9 cellular contexts compared by ENCODE assay signal in the genomic region with DNA sequence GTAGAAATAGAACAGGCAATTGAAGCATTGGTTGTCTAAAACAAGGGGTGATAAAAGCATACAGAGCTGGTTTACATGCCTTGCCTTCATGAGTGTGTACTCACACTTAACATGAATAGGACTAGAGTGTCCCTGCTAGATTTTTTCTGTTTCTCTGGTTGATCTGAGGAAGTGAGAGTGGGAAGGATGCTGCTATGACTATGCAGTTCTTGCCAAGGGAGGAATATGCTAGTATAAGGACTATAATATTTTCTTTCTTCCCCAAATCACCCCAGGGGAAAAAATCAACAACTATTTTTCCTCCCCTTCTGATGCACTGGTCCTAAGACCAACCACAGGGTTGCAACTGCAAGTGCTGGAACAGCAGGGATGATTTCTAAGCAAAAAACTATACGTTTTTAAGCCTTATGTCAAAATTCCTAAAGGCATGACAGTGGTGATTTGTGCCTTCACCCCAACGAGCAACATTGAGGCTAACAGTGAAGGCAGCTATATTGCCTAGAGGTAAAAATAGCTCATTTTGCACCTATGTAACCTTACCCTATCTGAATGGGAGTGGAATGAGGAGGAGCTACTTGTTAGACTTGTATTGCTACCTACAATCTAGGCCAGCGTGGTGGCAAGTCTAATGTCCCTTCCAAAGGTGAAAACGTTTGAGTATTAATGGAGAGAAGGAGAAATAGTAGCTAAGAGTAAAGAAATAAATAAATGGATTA. TPM values are rescaled to one million over a fixed set of nuclear protein-coding genes. Genes with fewer than 3 reads are reported as not detected.
DNase-seq lines count a peak whose midpoint lies in the region; ATAC-seq and TF ChIP-seq lines count a peak whose summit lies in the region.
"Had no signal": no experiment of that assay in that cellular context is flagged by ENCODE, and none has a peak within 500 bp of the region (broad histone marks: within the 10 kb centered on the region; RNA-seq: fewer than 3 reads in every experiment).

No MANE protein-coding gene starts in this region.

- no peaks in the 10 kb centered on the region for H3K36me3 ChIP-seq in SK-N-MC (ENCODE audit: insufficient read depth, low read length)
- no peaks in the 10 kb centered on the region for H3K36me3 ChIP-seq in BE2C

- no peaks in the 10 kb centered on the region for H3K9me3 Mint-ChIP-seq in stimulated activated naive B cell treated with anti-CD40 and anti-IgM and Interleukin-4, amounts not matched to agents 10 μg/mL and 1 μg/mL and 100 μg/mL, for 72 hours
- H3K9me3 Mint-ChIP-seq: activated naive CD4-positive, alpha-beta T cell treated with anti-CD3 and anti-CD28 coated beads, Interleukin-2, amount 50 U/mL, for 24 hours; T-cell had no signal

- H3K4me3 ChIP-seq in SK-N-MC (no peak overlapping the region), BE2C (ENCODE audit: low read depth, low read length) (no peak overlapping the region)

- no peaks in the 10 kb centered on the region for H3K27me3 Mint-ChIP-seq in stimulated activated naive B cell treated with anti-CD40 and anti-IgM and Interleukin-4, amounts not matched to agents 10 μg/mL and 1 μg/mL and 100 μg/mL, for 72 hours
- H3K27me3 Mint-ChIP-seq: activated naive CD4-positive, alpha-beta T cell treated with anti-CD3 and anti-CD28 coated beads, Interleukin-2, amount 50 U/mL, for 24 hours; T-cell had no signal

- DNase-seq in SK-N-MC (ENCODE audit: low read depth, low spot score) = no peak
- peak; percentile 18 for DNase-seq in stimulated activated naive B cell treated with anti-CD40 and anti-IgM and Interleukin-4, amounts not matched to agents 10 μg/mL and 1 μg/mL and 100 μg/mL, for 72 hours
- DNase-seq in kidney tubule cell (ENCODE audit: low spot score) = no peak
- no peak for DNase-seq in mesenteric fat pad (ENCODE audit: low spot score)
- no peak for DNase-seq in BE2C
- DNase-seq: T-cell had no signal

- H3K9me3 ChIP-seq in SK-N-MC (ENCODE audit: low read depth, low read length) (no peaks in the 10 kb centered on the region), BE2C (no peaks in the 10 kb centered on the region)

- H3K4me1 Mint-ChIP-seq in stimulated activated naive B cell treated with anti-CD40 and anti-IgM and Interleukin-4, amounts not matched to agents 10 μg/mL and 1 μg/mL and 100 μg/mL, for 72 hours = peaks cover 12 to 31% of the 10 kb centered on the region in 2 donors
- H3K4me1 Mint-ChIP-seq: activated naive CD4-positive, alpha-beta T cell treated with anti-CD3 and anti-CD28 coated beads, Interleukin-2, amount 50 U/mL, for 24 hours; T-cell had no signal

- peak overlapping the region; percentile 70 for H3K27ac Mint-ChIP-seq in stimulated activated naive B cell treated with anti-CD40 and anti-IgM and Interleukin-4, amounts not matched to agents 10 μg/mL and 1 μg/mL and 100 μg/mL, for 72 hours
- H3K27ac Mint-ChIP-seq: activated naive CD4-positive, alpha-beta T cell treated with anti-CD3 and anti-CD28 coated beads, Interleukin-2, amount 50 U/mL, for 24 hours; T-cell had no signal

- H3K4me1 ChIP-seq in BE2C = no peaks in the 10 kb centered on the region

- ATAC-seq in GM19455 (IDR thresholded peaks at IDR 0.05; ENCODE audit: unreplicated experiment) (peak; percentile 81), HG03108 (IDR thresholded peaks at IDR 0.05; ENCODE audit: unreplicated experiment) (peak; percentile 83)
- ATAC-seq in stimulated activated naive B cell treated with anti-CD40 and anti-IgM and Interleukin-4, amounts not matched to agents 10 μg/mL and 1 μg/mL and 100 μg/mL, for 72 hours (replicated peaks) = peak; percentile 91 to 96
- ATAC-seq: T-cell had no signal

- no peak for TF ChIP-seq CTCF in BE2C (IDR thresholded peaks at IDR 0.05; ENCODE audit: low read depth, low read length)

- H3K36me3 Mint-ChIP-seq in stimulated activated naive B cell treated with anti-CD40 and anti-IgM and Interleukin-4, amounts not matched to agents 10 μg/mL and 1 μg/mL and 100 μg/mL, for 72 hours = no peaks in the 10 kb centered on the region
- H3K36me3 Mint-ChIP-seq: activated naive CD4-positive, alpha-beta T cell treated with anti-CD3 and anti-CD28 coated beads, Interleukin-2, amount 50 U/mL, for 24 hours; T-cell had no signal

- no peaks in the 10 kb centered on the region for H3K27me3 ChIP-seq in BE2C

- no peak overlapping the region for H3K9ac ChIP-seq in SK-N-MC (ENCODE audit: insufficient read length)

- H3K27ac ChIP-seq in SK-N-MC = peak overlapping the region; percentile 89

- H3K4me3 Mint-ChIP-seq in stimulated activated naive B cell treated with anti-CD40 and anti-IgM and Interleukin-4, amounts not matched to agents 10 μg/mL and 1 μg/mL and 100 μg/mL, for 72 hours = peak overlapping the region in 1 of 2 donors; percentile 43
- H3K4me3 Mint-ChIP-seq: activated naive CD4-positive, alpha-beta T cell treated with anti-CD3 and anti-CD28 coated beads, Interleukin-2, amount 50 U/mL, for 24 hours; T-cell had no signal

RNA-seq across cellular contexts. Expression of a gene that starts 33.5 kb away (rescaled TPM):
- total RNA-seq in mesenteric fat pad = 62.1 TPM
- polyA plus RNA-seq in BE2C (2012; ENCODE audit: insufficient read depth, insufficient read length, low read depth) = 25.1 TPM

RNA-seq across cellular contexts. Expression of a gene that starts 35.7 kb away (rescaled TPM):
- 22.0 TPM for total RNA-seq in mesenteric fat pad
- polyA plus RNA-seq in BE2C (2012; ENCODE audit: insufficient read depth, insufficient read length, low read depth) = 10.5 TPM
